ENCODE assay signal across 19 cellular contexts in genomic region chr14:20372796-20373195, GRCh38.
"Had no signal": no experiment of that assay in that cellular context is flagged by ENCODE, and none has a peak within 500 bp of the region (broad histone marks: within the 10 kb centered on the region; RNA-seq: fewer than 3 reads in every experiment).

No MANE protein-coding gene starts in this region.

- H3K9me3 Mint-ChIP-seq: mesothelial cell of epicardium; nephron; neural progenitor cell; stimulated activated naive CD8-positive, alpha-beta T cell treated with anti-CD3 and anti-CD28 coated beads, Interleukin-15, Interleukin-2, amounts not matched to agents 100 ng/mL and 50 ng/mL, for 24 hours had no signal

- H3K27me3 Mint-ChIP-seq: naive B cell; stimulated activated naive CD8-positive, alpha-beta T cell treated with anti-CD3 and anti-CD28 coated beads, Interleukin-15, Interleukin-2, amounts not matched to agents 100 ng/mL and 50 ng/mL, for 24 hours had no signal

- H3K27ac Mint-ChIP-seq: mesothelial cell of epicardium; nephron; neural progenitor cell; stimulated activated naive CD8-positive, alpha-beta T cell treated with anti-CD3 and anti-CD28 coated beads, Interleukin-15, Interleukin-2, amounts not matched to agents 100 ng/mL and 50 ng/mL, for 24 hours had no signal

- H3K4me1 Mint-ChIP-seq: mesothelial cell of epicardium, neural progenitor cell had no signal

- H3K4me3 Mint-ChIP-seq: mesothelial cell of epicardium; naive B cell; nephron; neural progenitor cell; stimulated activated naive CD8-positive, alpha-beta T cell treated with anti-CD3 and anti-CD28 coated beads, Interleukin-15, Interleukin-2, amounts not matched to agents 100 ng/mL and 50 ng/mL, for 24 hours had no signal

- DNase-seq: dermis blood vessel endothelial cell; effector memory CD4-positive, alpha-beta T cell; foreskin keratinocyte; heart left ventricle; kidney; mesenchymal stem cell; mucosa of descending colon; naive B cell; stimulated activated CD4-positive, alpha-beta T cell treated with anti-CD3 and anti-CD28 coated beads, Interleukin-12 subunit alpha, Interleukin-12 subunit beta, amount 100 ng/mL, for 4 hours; stimulated activated CD4-positive, alpha-beta T cell treated with anti-CD3 and anti-CD28 coated beads, Interleukin-1b, Interleukin-23, amount 100 ng/mL, for 48 hours; stimulated activated CD4-positive, alpha-beta T cell treated with anti-CD3 and anti-CD28 coated beads, Interleukin-4, amount 100 ng/mL, for 1 hour; stimulated activated CD8-positive, alpha-beta memory T cell treated with anti-CD3 and anti-CD28 coated beads, Interleukin-4, amount 100 ng/mL, for 48 hours; upper lobe of left lung had no signal

- ATAC-seq: foreskin keratinocyte, gastroesophageal sphincter, heart left ventricle, left lobe of liver, mucosa of descending colon had no signal
